Comparison of ENCODE assay signal across 23 cellular contexts in the genomic region with DNA sequence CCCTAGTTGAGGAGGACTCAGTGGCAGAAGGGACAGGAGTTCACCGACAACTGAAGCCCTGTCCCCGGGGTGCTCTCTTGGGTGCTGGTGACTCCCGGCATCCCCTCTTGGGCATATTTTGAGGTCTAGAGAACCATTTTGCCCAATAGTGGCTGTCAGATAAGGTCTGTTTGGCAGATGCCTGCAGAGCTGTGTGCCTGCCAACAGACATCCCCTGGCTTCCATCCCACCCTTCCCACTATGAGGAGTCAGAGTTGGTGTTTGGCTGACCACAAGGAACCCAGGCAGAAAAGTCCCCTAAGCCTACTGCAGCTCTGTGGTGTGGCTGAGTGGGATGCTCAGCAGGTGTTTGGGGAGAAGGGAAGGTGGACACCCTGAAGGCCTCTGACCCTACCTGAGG.
A peak's percentile ranks its signal among the peaks of the same experiment; 100 is the strongest.
DNase-seq lines count a peak whose midpoint lies in the region; ATAC-seq and TF ChIP-seq lines count a peak whose summit lies in the region.
"Had no signal": no experiment of that assay in that cellular context is flagged by ENCODE, and none has a peak within 500 bp of the region (broad histone marks: within the 10 kb centered on the region; RNA-seq: fewer than 3 reads in every experiment).

No MANE protein-coding gene starts in this region.

- peaks cover 91% of the 10 kb centered on the region for H3K4me1 Mint-ChIP-seq in activated CD8-positive, alpha-beta memory T cell treated with anti-CD3 and anti-CD28 coated beads, Interleukin-2, amount 10 ng/mL, durations not matched to agents 7 days and 5 days
- H3K4me1 Mint-ChIP-seq in stimulated activated effector memory CD8-positive, alpha-beta T cell treated with anti-CD3 and anti-CD28 coated beads, Interleukin-12 subunit alpha, Interleukin-12 subunit beta, amount 100 ng/mL, for 72 hours = peaks cover 79% of the 10 kb centered on the region
- H3K4me1 Mint-ChIP-seq in activated naive CD4-positive, alpha-beta T cell treated with anti-CD3 and anti-CD28 coated beads for 36 hours (ENCODE audit: low read depth) = peaks cover 30% of the 10 kb centered on the region

- no peak overlapping the region for H2AFZ ChIP-seq in KMS-11 (ENCODE audit: low read depth)

- peaks cover 76% of the 10 kb centered on the region for H3K79me2 ChIP-seq in KMS-11 (ENCODE audit: insufficient read depth, low read depth)

- no peak overlapping the region for H3K4me3 ChIP-seq in KMS-11 (IDR thresholded peaks at IDR 0.05; ENCODE audit: insufficient read depth, low read depth, low read length)
- H3K4me3 ChIP-seq: body of pancreas, left ventricle myocardium inferior, Peyer's patch, transverse colon had no signal

- H3K4me3 Mint-ChIP-seq in activated CD8-positive, alpha-beta memory T cell treated with anti-CD3 and anti-CD28 coated beads, Interleukin-2, amount 10 ng/mL, durations not matched to agents 7 days and 5 days = no peak overlapping the region
- H3K4me3 Mint-ChIP-seq in stimulated activated effector memory CD8-positive, alpha-beta T cell treated with anti-CD3 and anti-CD28 coated beads, Interleukin-12 subunit alpha, Interleukin-12 subunit beta, amount 100 ng/mL, for 72 hours = peak overlapping the region; percentile 54
- no peak overlapping the region for H3K4me3 Mint-ChIP-seq in activated naive CD4-positive, alpha-beta T cell treated with anti-CD3 and anti-CD28 coated beads for 36 hours

- peak overlapping the region; percentile 73; the same call in 1 of the 2 replicates for H3K27ac ChIP-seq in KMS-11
- H3K27ac ChIP-seq: body of pancreas, left ventricle myocardium inferior, Peyer's patch, transverse colon had no signal

- CTCF ChIA-PET in activated CD8-positive, alpha-beta memory T cell treated with anti-CD3 and anti-CD28 coated beads, Interleukin-2, amount 10 ng/mL, durations not matched to agents 7 days and 5 days (lab: Charles Lee) = interaction anchor here (1.1 kb wide), 1 partner anchor 118 kb away, joined by 4 read pairs; no protein-coding TSS in a partner anchor
- CTCF ChIA-PET in activated naive CD4-positive, alpha-beta T cell treated with anti-CD3 and anti-CD28 coated beads for 36 hours (lab: Charles Lee) = no interaction called here

- peaks cover 72% of the 10 kb centered on the region for H3K36me3 Mint-ChIP-seq in activated CD8-positive, alpha-beta memory T cell treated with anti-CD3 and anti-CD28 coated beads, Interleukin-2, amount 10 ng/mL, durations not matched to agents 7 days and 5 days
- H3K36me3 Mint-ChIP-seq in stimulated activated effector memory CD8-positive, alpha-beta T cell treated with anti-CD3 and anti-CD28 coated beads, Interleukin-12 subunit alpha, Interleukin-12 subunit beta, amount 100 ng/mL, for 72 hours = peaks cover 53% of the 10 kb centered on the region
- peaks cover 1% of the 10 kb centered on the region for H3K36me3 Mint-ChIP-seq in activated naive CD4-positive, alpha-beta T cell treated with anti-CD3 and anti-CD28 coated beads for 36 hours (ENCODE audit: low read depth)

- peaks cover 100% of the 10 kb centered on the region for H3K4me1 ChIP-seq in KMS-11 (ENCODE audit: low read depth, poor library complexity, severe bottlenecking)
- H3K4me1 ChIP-seq: Caco-2 had no signal

- H3K27me3 Mint-ChIP-seq in activated CD8-positive, alpha-beta memory T cell treated with anti-CD3 and anti-CD28 coated beads, Interleukin-2, amount 10 ng/mL, durations not matched to agents 7 days and 5 days = peaks cover 2% of the 10 kb centered on the region
- H3K27me3 Mint-ChIP-seq in activated naive CD4-positive, alpha-beta T cell treated with anti-CD3 and anti-CD28 coated beads for 36 hours (ENCODE audit: low read depth) = peaks cover 2% of the 10 kb centered on the region

- H3K9ac ChIP-seq in KMS-11 = no peak overlapping the region

- H3K27me3 ChIP-seq in KMS-11 (ENCODE audit: insufficient read depth, low read depth) = no peaks in the 10 kb centered on the region
- H3K27me3 ChIP-seq: body of pancreas, Peyer's patch, transverse colon had no signal

- H4K20me1 ChIP-seq in KMS-11 (ENCODE audit: insufficient read depth) = no peaks in the 10 kb centered on the region

- peak overlapping the region; percentile 82 for H3K27ac Mint-ChIP-seq in activated CD8-positive, alpha-beta memory T cell treated with anti-CD3 and anti-CD28 coated beads, Interleukin-2, amount 10 ng/mL, durations not matched to agents 7 days and 5 days
- H3K27ac Mint-ChIP-seq in stimulated activated effector memory CD8-positive, alpha-beta T cell treated with anti-CD3 and anti-CD28 coated beads, Interleukin-12 subunit alpha, Interleukin-12 subunit beta, amount 100 ng/mL, for 72 hours = peak overlapping the region; percentile 98
- no peak overlapping the region for H3K27ac Mint-ChIP-seq in activated naive CD4-positive, alpha-beta T cell treated with anti-CD3 and anti-CD28 coated beads for 36 hours

- no peak for ATAC-seq in activated CD8-positive, alpha-beta memory T cell treated with anti-CD3 and anti-CD28 coated beads, Interleukin-2, amount 10 ng/mL, durations not matched to agents 7 days and 5 days
- no peak for ATAC-seq in stimulated activated effector memory CD8-positive, alpha-beta T cell treated with anti-CD3 and anti-CD28 coated beads, Interleukin-12 subunit alpha, Interleukin-12 subunit beta, amount 100 ng/mL, for 72 hours
- ATAC-seq in HG02678 (IDR thresholded peaks at IDR 0.05; ENCODE audit: unreplicated experiment) = no peak
- ATAC-seq: body of pancreas had no signal

- no peaks in the 10 kb centered on the region for H3K36me3 ChIP-seq in KMS-11 (ENCODE audit: insufficient read depth)
- H3K36me3 ChIP-seq: left ventricle myocardium inferior, Peyer's patch, transverse colon had no signal

- DNase-seq in activated CD8-positive, alpha-beta memory T cell treated with anti-CD3 and anti-CD28 coated beads, Interleukin-2, amount 10 ng/mL, durations not matched to agents 7 days and 5 days = no peak
- no peak for DNase-seq in activated CD8-positive, alpha-beta memory T cell treated with anti-CD3 and anti-CD28 coated beads for 24 hours
- DNase-seq in astrocyte of the hippocampus (ENCODE audit: low read depth, low spot score) (peak; percentile 44), NK-92 (lab: John Stamatoyannopoulos, UW; ENCODE audit: unreplicated experiment) (no peak)
- peak in 1 of 2 donors; percentile 50 for DNase-seq in stimulated activated effector memory CD8-positive, alpha-beta T cell treated with anti-CD3 and anti-CD28 coated beads, Interleukin-12 subunit alpha, Interleukin-12 subunit beta, amount 100 ng/mL, for 72 hours (ENCODE audit: low spot score in 2 of 2)
- DNase-seq in activated naive CD4-positive, alpha-beta T cell treated with anti-CD3 and anti-CD28 coated beads for 36 hours = no peak
- DNase-seq: activated CD4-positive, CD25-positive, alpha-beta regulatory T cell treated with anti-CD3 and anti-CD28 coated beads, Interleukin-2, amount 50 U/mL, for 72 hours; activated CD8-positive, alpha-beta memory T cell treated with anti-CD3 and anti-CD28 coated beads, Interleukin-2, amount 50 U/mL, for 4 hours; activated effector memory CD4-positive, alpha-beta T cell treated with Interleukin-2 at 50 U/mL for 16 hours; body of pancreas; C1 segment of cervical spinal cord; Caco-2; GF-D8; H7; left ventricle myocardium inferior; NCI-H2029 treated with DMSO at 0.1 percent for 48 hours; NCI-H226; NCI-H69; nucleus accumbens; Peyer's patch; transverse colon had no signal

- peaks cover 12% of the 10 kb centered on the region for H3K9me3 Mint-ChIP-seq in activated CD8-positive, alpha-beta memory T cell treated with anti-CD3 and anti-CD28 coated beads, Interleukin-2, amount 10 ng/mL, durations not matched to agents 7 days and 5 days (ENCODE audit: low read depth)
- H3K9me3 Mint-ChIP-seq in stimulated activated effector memory CD8-positive, alpha-beta T cell treated with anti-CD3 and anti-CD28 coated beads, Interleukin-12 subunit alpha, Interleukin-12 subunit beta, amount 100 ng/mL, for 72 hours = no peaks in the 10 kb centered on the region
- peaks cover 7% of the 10 kb centered on the region for H3K9me3 Mint-ChIP-seq in activated naive CD4-positive, alpha-beta T cell treated with anti-CD3 and anti-CD28 coated beads for 36 hours

- intact Hi-C loops in activated naive CD4-positive, alpha-beta T cell treated with anti-CD3 and anti-CD28 coated beads for 36 hours (cut with micrococcal nuclease) = no loop called here

- no peak overlapping the region; the same call in 1 of the 2 replicates for H3K4me2 ChIP-seq in KMS-11

- no peak for TF ChIP-seq CTCF in KMS-11 (conservative IDR thresholded peaks at IDR 0.05; ENCODE audit: low read depth, low read length)
